1 cellular context compared by ENCODE assay signal in the genomic region with DNA sequence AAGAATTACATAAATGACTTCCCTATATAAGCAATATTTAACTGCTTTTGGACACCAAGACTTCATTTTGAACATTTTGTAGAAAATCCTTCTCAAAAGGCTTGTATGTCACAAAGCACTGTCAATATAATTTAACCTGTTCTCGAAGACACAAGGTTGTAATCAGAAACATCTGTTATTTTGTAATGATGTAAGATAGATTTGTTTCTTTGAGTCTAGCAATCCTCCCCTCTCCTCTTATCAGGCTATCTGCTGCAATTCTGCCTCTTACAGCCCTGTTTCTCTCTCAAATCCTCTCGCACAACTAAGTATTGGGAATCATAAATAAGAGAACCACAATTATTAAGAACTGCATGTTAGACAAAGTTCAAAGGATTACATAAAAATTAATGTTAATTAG.
TF ChIP-seq lines count a peak whose summit lies in the region.

No MANE protein-coding gene starts in this region.

TF ChIP-seq in WTC11, 78 proteins besides CTCF, POLR2A, EP300 and RAD21 (continued from another document):
- TF ChIP-seq, protein P1, sequence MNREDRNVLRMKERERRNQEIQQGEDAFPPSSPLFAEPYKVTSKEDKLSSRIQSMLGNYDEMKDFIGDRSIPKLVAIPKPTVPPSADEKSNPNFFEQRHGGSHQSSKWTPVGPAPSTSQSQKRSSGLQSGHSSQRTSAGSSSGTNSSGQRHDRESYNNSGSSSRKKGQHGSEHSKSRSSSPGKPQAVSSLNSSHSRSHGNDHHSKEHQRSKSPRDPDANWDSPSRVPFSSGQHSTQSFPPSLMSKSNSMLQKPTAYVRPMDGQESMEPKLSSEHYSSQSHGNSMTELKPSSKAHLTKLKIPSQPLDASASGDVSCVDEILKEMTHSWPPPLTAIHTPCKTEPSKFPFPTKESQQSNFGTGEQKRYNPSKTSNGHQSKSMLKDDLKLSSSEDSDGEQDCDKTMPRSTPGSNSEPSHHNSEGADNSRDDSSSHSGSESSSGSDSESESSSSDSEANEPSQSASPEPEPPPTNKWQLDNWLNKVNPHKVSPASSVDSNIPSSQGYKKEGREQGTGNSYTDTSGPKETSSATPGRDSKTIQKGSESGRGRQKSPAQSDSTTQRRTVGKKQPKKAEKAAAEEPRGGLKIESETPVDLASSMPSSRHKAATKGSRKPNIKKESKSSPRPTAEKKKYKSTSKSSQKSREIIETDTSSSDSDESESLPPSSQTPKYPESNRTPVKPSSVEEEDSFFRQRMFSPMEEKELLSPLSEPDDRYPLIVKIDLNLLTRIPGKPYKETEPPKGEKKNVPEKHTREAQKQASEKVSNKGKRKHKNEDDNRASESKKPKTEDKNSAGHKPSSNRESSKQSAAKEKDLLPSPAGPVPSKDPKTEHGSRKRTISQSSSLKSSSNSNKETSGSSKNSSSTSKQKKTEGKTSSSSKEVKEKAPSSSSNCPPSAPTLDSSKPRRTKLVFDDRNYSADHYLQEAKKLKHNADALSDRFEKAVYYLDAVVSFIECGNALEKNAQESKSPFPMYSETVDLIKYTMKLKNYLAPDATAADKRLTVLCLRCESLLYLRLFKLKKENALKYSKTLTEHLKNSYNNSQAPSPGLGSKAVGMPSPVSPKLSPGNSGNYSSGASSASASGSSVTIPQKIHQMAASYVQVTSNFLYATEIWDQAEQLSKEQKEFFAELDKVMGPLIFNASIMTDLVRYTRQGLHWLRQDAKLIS (CRISPR knock-in tag; IDR thresholded peaks at IDR 0.05; ENCODE audit: borderline replicate concordance) = no peak
- no peak for TF ChIP-seq FOXJ3 (CRISPR knock-in tag; IDR thresholded peaks at IDR 0.05; ENCODE audit: borderline replicate concordance)
- no peak for TF ChIP-seq TEAD1 (CRISPR knock-in tag; IDR thresholded peaks at IDR 0.05)
- TF ChIP-seq MXD4 (CRISPR knock-in tag; IDR thresholded peaks at IDR 0.05; ENCODE audit: borderline replicate concordance) = no peak
- TF ChIP-seq OVOL2 (CRISPR knock-in tag; IDR thresholded peaks at IDR 0.05; ENCODE audit: borderline replicate concordance) = no peak
- TF ChIP-seq ZNF138 (CRISPR knock-in tag; conservative IDR thresholded peaks at IDR 0.05) = no peak
- TF ChIP-seq, protein P2, sequence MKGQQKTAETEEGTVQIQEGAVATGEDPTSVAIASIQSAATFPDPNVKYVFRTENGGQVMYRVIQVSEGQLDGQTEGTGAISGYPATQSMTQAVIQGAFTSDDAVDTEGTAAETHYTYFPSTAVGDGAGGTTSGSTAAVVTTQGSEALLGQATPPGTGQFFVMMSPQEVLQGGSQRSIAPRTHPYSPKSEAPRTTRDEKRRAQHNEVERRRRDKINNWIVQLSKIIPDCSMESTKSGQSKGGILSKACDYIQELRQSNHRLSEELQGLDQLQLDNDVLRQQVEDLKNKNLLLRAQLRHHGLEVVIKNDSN (CRISPR knock-in tag; IDR thresholded peaks at IDR 0.05) = no peak
- no peak for TF ChIP-seq CBFB (CRISPR knock-in tag; IDR thresholded peaks at IDR 0.05; ENCODE audit: low read depth)
- TF ChIP-seq TEAD4 (CRISPR knock-in tag; IDR thresholded peaks at IDR 0.05) = no peak
- TF ChIP-seq HMGA2 (CRISPR knock-in tag; IDR thresholded peaks at IDR 0.05) = no peak
- TF ChIP-seq, protein P3, sequence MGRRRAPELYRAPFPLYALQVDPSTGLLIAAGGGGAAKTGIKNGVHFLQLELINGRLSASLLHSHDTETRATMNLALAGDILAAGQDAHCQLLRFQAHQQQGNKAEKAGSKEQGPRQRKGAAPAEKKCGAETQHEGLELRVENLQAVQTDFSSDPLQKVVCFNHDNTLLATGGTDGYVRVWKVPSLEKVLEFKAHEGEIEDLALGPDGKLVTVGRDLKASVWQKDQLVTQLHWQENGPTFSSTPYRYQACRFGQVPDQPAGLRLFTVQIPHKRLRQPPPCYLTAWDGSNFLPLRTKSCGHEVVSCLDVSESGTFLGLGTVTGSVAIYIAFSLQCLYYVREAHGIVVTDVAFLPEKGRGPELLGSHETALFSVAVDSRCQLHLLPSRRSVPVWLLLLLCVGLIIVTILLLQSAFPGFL (CRISPR knock-in tag; IDR thresholded peaks at IDR 0.05; ENCODE audit: borderline replicate concordance) = no peak
- no peak for TF ChIP-seq MYBL2 (CRISPR knock-in tag; IDR thresholded peaks at IDR 0.05)
- no peak for TF ChIP-seq NFATC4 (CRISPR knock-in tag; IDR thresholded peaks at IDR 0.05)
- no peak for TF ChIP-seq JUN (CRISPR knock-in tag; IDR thresholded peaks at IDR 0.05)
- no peak for TF ChIP-seq ETV6 (CRISPR knock-in tag; IDR thresholded peaks at IDR 0.05)
